ENCODE assay signal across 10 cellular contexts in genomic region chr20:50312682-50313187, GRCh38.
A peak's percentile ranks its signal among the peaks of the same experiment; 100 is the strongest.
DNase-seq lines count a peak whose midpoint lies in the region; ATAC-seq and TF ChIP-seq lines count a peak whose summit lies in the region.
"Had no signal": no experiment of that assay in that cellular context is flagged by ENCODE, and none has a peak within 500 bp of the region (broad histone marks: within the 10 kb centered on the region; RNA-seq: fewer than 3 reads in every experiment).

No MANE protein-coding gene starts in this region.

- H3K4me3 ChIP-seq in LNCaP clone FGC (ENCODE audit: low read depth, low read length) (no peak overlapping the region), right lobe of liver (peak overlapping the region in 1 of 3 donors; percentile 16), tibial artery (no peak overlapping the region), smooth muscle cell (no peak overlapping the region)
- H3K4me3 ChIP-seq: mucosa of descending colon had no signal

- H3F3A ChIP-seq in smooth muscle cell (ENCODE audit: low read depth) = peaks cover 24% of the 10 kb centered on the region

- intact Hi-C loops in right lobe of liver (cut with DNase I) (loop anchor here (10.0 kb wide), 2 partner anchors 52 to 62 kb away; no protein-coding TSS in a partner anchor), tibial artery (cut with DNase I; ENCODE audit: low total_unique reads) (no loop called here)

- no peak overlapping the region for H3K4me2 ChIP-seq in smooth muscle cell

- 25% methylated on average over 10 of the region's 12 CpGs for WGBS in right lobe of liver (ENCODE audit: insufficient coverage, low coverage, low lambda C conversion rate, missing lambda C conversion rate)
- WGBS in smooth muscle cell (ENCODE audit: low lambda C conversion rate) = 71% methylated on average over 12 of the region's 12 CpGs

- H3K9me3 ChIP-seq in right lobe of liver (no peaks in the 10 kb centered on the region), tibial artery (no peaks in the 10 kb centered on the region), smooth muscle cell (replicated peaks; ENCODE audit: low read depth) (no peaks in the 10 kb centered on the region)
- H3K9me3 ChIP-seq: mucosa of descending colon had no signal

- H3K36me3 ChIP-seq in right lobe of liver (no peaks in the 10 kb centered on the region), tibial artery (no peaks in the 10 kb centered on the region), smooth muscle cell (ENCODE audit: low read depth) (no peaks in the 10 kb centered on the region)

- H3K27ac ChIP-seq in right lobe of liver (peak overlapping the region; percentile 48 to 75 (median 64)), tibial artery (peak overlapping the region; percentile 79), smooth muscle cell (ENCODE audit: low read depth) (no peak overlapping the region)

- H3K4me1 ChIP-seq in right lobe of liver (peaks cover 0 to 39% (median 15%) of the 10 kb centered on the region in 4 donors), tibial artery (peaks cover 0 to 73% (median 50%) of the 10 kb centered on the region in 4 donors), smooth muscle cell (ENCODE audit: low read depth) (peaks cover 8% of the 10 kb centered on the region)

- no peaks in the 10 kb centered on the region for H3K27me3 ChIP-seq in right lobe of liver
- no peaks in the 10 kb centered on the region for H3K27me3 ChIP-seq in tibial artery
- H3K27me3 ChIP-seq in smooth muscle cell (ENCODE audit: low read depth) = no peaks in the 10 kb centered on the region

- no peaks in the 10 kb centered on the region for H4K20me1 ChIP-seq in smooth muscle cell (ENCODE audit: low read depth)

- no peak for TF ChIP-seq POLR2A in right lobe of liver (IDR thresholded peaks at IDR 0.05)

- DNase-seq in LNCaP clone FGC (ENCODE audit: low read depth) (peak; percentile 30), dedifferentiated amniotic fluid mesenchymal stem cell (ENCODE audit: extremely low spot score) (peak; percentile 69), right lobe of liver (peak; percentile 74 to 81 (median 80)), tibial artery (peak; percentile 79 to 94), RKO (ENCODE audit: low spot score) (no peak), smooth muscle cell (lab: John Stamatoyannopoulos, UW; ENCODE audit: unreplicated experiment) (no peak)
- DNase-seq: activated CD4-positive, CD25-positive, alpha-beta regulatory T cell treated with anti-CD3 and anti-CD28 coated beads, Interleukin-2, amount 50 U/mL, for 72 hours had no signal

- no peak overlapping the region for H3K9ac ChIP-seq in smooth muscle cell (ENCODE audit: low read depth)

- no peak overlapping the region for H2AFZ ChIP-seq in smooth muscle cell (ENCODE audit: low read depth)

- ATAC-seq in right lobe of liver (peak; percentile 42 to 51 (median 45)), HG03159 (IDR thresholded peaks at IDR 0.05; ENCODE audit: unreplicated experiment) (no peak), GM21529 (IDR thresholded peaks at IDR 0.05; ENCODE audit: unreplicated experiment) (no peak)
- ATAC-seq: mucosa of descending colon had no signal

- TF ChIP-seq CTCF in LNCaP clone FGC (IDR thresholded peaks at IDR 0.05; ENCODE audit: control insufficient read depth, extremely low read depth, insufficient read depth) (no peak), right lobe of liver (IDR thresholded peaks at IDR 0.05) (no peak), tibial artery (IDR thresholded peaks at IDR 0.05) (peak in 1 of 2 experiments; percentile 5), smooth muscle cell (IDR thresholded peaks at IDR 0.05; ENCODE audit: borderline replicate concordance, insufficient read depth, poor library complexity, severe bottlenecking) (no peak)

- H3K79me2 ChIP-seq in smooth muscle cell (ENCODE audit: low read depth) = no peaks in the 10 kb centered on the region

Comparison
In these comparisons a context has a peak if more than half of its experiments do, and no peak if none do; other contexts are left out.
1. DNase-seq: peak in LNCaP clone FGC (single experiment), dedifferentiated amniotic fluid mesenchymal stem cell (single experiment), right lobe of liver (3 of 3) and tibial artery (2 of 2); none in RKO (single experiment) and smooth muscle cell (single experiment).
2. ATAC-seq: peak in right lobe of liver (4 of 4); none in HG03159 (single experiment) and GM21529 (single experiment).